In genomic region chr20:62649140-62649539, GRCh38 we compare ENCODE assay signal across 2 cellular contexts.
TF ChIP-seq lines count a peak whose summit lies in the region.

No MANE protein-coding gene starts in this region.

TF ChIP-seq in GM12891, 5 proteins besides CTCF, POLR2A, EP300 and RAD21:
- TF ChIP-seq TAF1 (IDR thresholded peaks at IDR 0.05; ENCODE audit: low read depth, low read length), result no peak
- TF ChIP-seq PAX5 (IDR thresholded peaks at IDR 0.05; ENCODE audit: insufficient read depth, low read length, severe bottlenecking), result no peak
- no peak for TF ChIP-seq POU2F2 (IDR thresholded peaks at IDR 0.05; ENCODE audit: low read depth, low read length)
- no peak for TF ChIP-seq SPI1 (IDR thresholded peaks at IDR 0.05; ENCODE audit: low read depth, low read length)
- TF ChIP-seq POLR2AphosphoS5 (IDR thresholded peaks at IDR 0.05; ENCODE audit: low read depth, low read length), result no peak; the same call in 1 of the 2 replicates

TF ChIP-seq in GM12878, 131 proteins besides CTCF, POLR2A, EP300 and RAD21:
- TF ChIP-seq CBX3 (IDR thresholded peaks at IDR 0.05; ENCODE audit: borderline replicate concordance, low read depth) (no peak), BCLAF1 (IDR thresholded peaks at IDR 0.05) (no peak), ZBED1 (IDR thresholded peaks at IDR 0.05; ENCODE audit: borderline replicate concordance) (no peak), ATF3 (IDR thresholded peaks at IDR 0.05; ENCODE audit: borderline replicate concordance, extremely low read depth, low read depth, low read length) (no peak), BCL3 (IDR thresholded peaks at IDR 0.05; ENCODE audit: borderline replicate concordance, insufficient read depth, low read depth, low read length, poor library complexity, severe bottlenecking) (peak; percentile 16), BHLHE40 (IDR thresholded peaks at IDR 0.05; ENCODE audit: borderline replicate concordance in 1 of 2, low read depth in 2 of 2, low read length in 1 of 2) (no peak)
